In the genomic region with DNA sequence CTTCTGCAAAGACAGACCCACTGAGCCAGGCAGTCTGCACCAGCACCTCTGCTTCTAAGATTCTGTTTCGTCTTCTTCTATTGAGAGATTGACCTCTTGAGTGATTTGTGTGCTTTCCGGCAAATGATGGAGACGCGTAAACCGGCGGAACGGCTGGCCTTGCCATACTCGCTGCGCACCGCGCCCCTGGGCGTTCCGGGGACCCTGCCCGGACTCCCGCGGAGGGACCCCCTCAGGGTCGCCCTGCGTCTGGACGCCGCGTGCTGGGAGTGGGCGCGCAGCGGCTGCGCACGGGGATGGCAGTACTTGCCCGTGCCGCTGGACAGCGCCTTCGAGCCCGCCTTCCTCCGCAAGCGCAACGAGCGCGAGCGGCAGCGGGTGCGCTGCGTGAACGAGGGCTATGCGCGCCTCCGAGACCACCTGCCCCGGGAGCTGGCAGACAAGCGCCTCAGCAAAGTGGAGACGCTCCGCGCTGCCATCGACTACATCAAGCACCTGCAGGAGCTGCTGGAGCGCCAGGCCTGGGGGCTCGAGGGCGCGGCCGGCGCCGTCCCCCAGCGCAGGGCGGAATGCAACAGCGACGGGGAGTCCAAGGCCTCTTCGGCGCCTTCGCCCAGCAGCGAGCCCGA, we compare ENCODE assay signal across 11 cellular contexts. TPM values are rescaled to one million over a fixed set of nuclear protein-coding genes. Genes with fewer than 3 reads are reported as not detected.
DNase-seq lines count a peak whose midpoint lies in the region; ATAC-seq, FAIRE-seq and TF ChIP-seq lines count a peak whose summit lies in the region.
"Had no signal": no experiment of that assay in that cellular context is flagged by ENCODE, and none has a peak within 500 bp of the region (broad histone marks: within the 10 kb centered on the region; RNA-seq: fewer than 3 reads in every experiment).

No MANE protein-coding gene starts in this region.

- intact Hi-C loops in pancreas (cut with DNase I), result no loop called here

- ATAC-seq in esophagus mucosa, result peak; percentile 17
- peak in 3 of 4 donors; percentile 24 to 55 (median 34) for ATAC-seq in pancreas
- ATAC-seq in GM18511 (IDR thresholded peaks at IDR 0.05; ENCODE audit: unreplicated experiment), result no peak
- no peak for ATAC-seq in HG02763 (IDR thresholded peaks at IDR 0.05; ENCODE audit: unreplicated experiment)
- ATAC-seq: stimulated activated naive B cell treated with anti-CD40 and anti-IgM and Interleukin-4, amounts not matched to agents 10 μg/mL and 1 μg/mL and 100 μg/mL, for 72 hours had no signal

- 0 out of 2 replicates have a peak, but pooled peaks have one; percentile 3 for TF ChIP-seq CTCF in GM12874 (IDR thresholded peaks at IDR 0.05; ENCODE audit: insufficient read depth, low read depth, low read length)
- no peak for TF ChIP-seq CTCF in pancreas (IDR thresholded peaks at IDR 0.05)

- no peak overlapping the region for H3K27ac ChIP-seq in pancreas

- FAIRE-seq in pancreas (lab: Jason Lieb, UNC), result no peak

- no peaks in the 10 kb centered on the region for H3K36me3 ChIP-seq in pancreas

- no peaks in the 10 kb centered on the region for H3K9me3 ChIP-seq in pancreas

- H3K4me1 ChIP-seq in pancreas, result no peaks in the 10 kb centered on the region

- peak overlapping the region in 1 of 4 donors; percentile 20 for H3K4me3 ChIP-seq in pancreas

- peaks cover 0 to 28% (median 5%) of the 10 kb centered on the region in 4 donors for H3K27me3 ChIP-seq in pancreas

- WGBS in pancreas, 2 donors, result 2% methylated on average over 54 to 66 of the region's 66 CpGs

- DNase-seq in NCI-H2227 treated with DMSO at 0.1 percent for 48 hours (lab: John Stamatoyannopoulos, UW) (peak; percentile 21), pancreas (peak in 2 of 6 donors; percentile 53 to 58), Kasumi-1 (lab: John Stamatoyannopoulos, UW) (no peak), AG08396 (ENCODE audit: low spot score) (no peak)
- DNase-seq: effector CD4-positive, alpha-beta T cell; occipital lobe; stimulated activated naive B cell treated with anti-CD40 and anti-IgM and Interleukin-4, amounts not matched to agents 10 μg/mL and 1 μg/mL and 100 μg/mL, for 72 hours had no signal

RNA-seq across cellular contexts. Expression of a gene that starts 0.7 kb away (rescaled TPM):
- total RNA-seq in esophagus mucosa (not detected), pancreas (not detected)
- under 1 TPM in 1 of 2 donors, not detected in 1; 0.02 TPM for polyA plus RNA-seq in pancreas
- total RNA-seq: occipital lobe had no signal

RNA-seq across cellular contexts. Expression of a gene that starts 14.3 kb away (rescaled TPM):
- total RNA-seq in esophagus mucosa (23.2 TPM), pancreas (10 to 100 TPM in 5 of 6 donors, 1 to 10 TPM in 1; 9.7 to 17.8 (median 12.5) TPM)
- 10 to 100 TPM in 1 of 2 donors, 1 to 10 TPM in 1; 7.0 to 10.4 TPM for polyA plus RNA-seq in pancreas

Comparison
In these comparisons a context has a peak if more than half of its experiments do, and no peak if none do; other contexts are left out.
1. ATAC-seq: peak in esophagus mucosa (single experiment) and pancreas (3 of 4); none in GM18511 (single experiment) and HG02763 (single experiment).